ENCODE assay signal across 9 cellular contexts in the genomic region with DNA sequence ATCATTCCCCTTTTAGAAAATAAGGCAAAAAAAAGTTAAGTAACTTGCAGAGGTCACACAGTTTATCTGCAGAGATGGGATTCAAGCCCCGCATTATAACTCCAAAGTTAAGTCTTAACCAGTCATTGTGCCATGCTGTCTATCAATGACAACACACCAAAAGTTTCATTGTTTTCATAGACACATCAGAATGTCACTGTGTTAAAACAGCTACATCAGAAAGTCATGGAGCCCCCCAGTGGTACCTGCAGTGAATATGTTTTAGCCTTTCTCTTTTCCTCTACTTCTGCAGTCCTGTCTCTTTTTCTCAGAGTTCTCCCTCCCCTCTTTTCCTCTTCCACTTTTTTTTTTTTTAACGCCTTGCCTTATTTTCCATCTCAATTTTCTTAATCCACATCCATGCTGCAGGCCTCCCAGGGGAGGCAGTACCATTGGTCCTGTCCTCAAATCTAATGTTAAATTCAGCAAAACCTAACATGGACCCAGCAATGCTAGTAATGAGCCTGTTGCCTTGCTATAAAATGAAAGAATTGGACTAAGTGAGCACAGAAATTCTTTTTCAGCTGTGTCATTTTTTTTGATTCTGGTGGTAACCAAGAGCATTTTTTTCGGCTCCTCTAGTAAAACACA. TPM values are rescaled to one million over a fixed set of nuclear protein-coding genes. Genes with fewer than 3 reads are reported as not detected.
A peak's percentile ranks its signal among the peaks of the same experiment; 100 is the strongest.
DNase-seq lines count a peak whose midpoint lies in the region; ATAC-seq and TF ChIP-seq lines count a peak whose summit lies in the region.
"Had no signal": no experiment of that assay in that cellular context is flagged by ENCODE, and none has a peak within 500 bp of the region (broad histone marks: within the 10 kb centered on the region; RNA-seq: fewer than 3 reads in every experiment).

No MANE protein-coding gene starts in this region.

- H3K27me3 Mint-ChIP-seq in Calu3 (ENCODE audit: unreplicated experiment), result peaks cover 20% of the 10 kb centered on the region
- H3K27me3 Mint-ChIP-seq in activated B cell treated with CpG ODN at 0.5 μM for 24 hours, result peaks cover 42% of the 10 kb centered on the region

- H3K9me3 Mint-ChIP-seq in Calu3 (ENCODE audit: low read depth, unreplicated experiment) (no peaks in the 10 kb centered on the region), activated B cell treated with CpG ODN at 0.5 μM for 24 hours (no peaks in the 10 kb centered on the region)
- H3K9me3 Mint-ChIP-seq: IgD-negative memory B cell had no signal

- H3K36me3 ChIP-seq in kidney epithelial cell (ENCODE audit: control insufficient read depth, insufficient read depth, low read length), result no peaks in the 10 kb centered on the region

- H3K4me3 Mint-ChIP-seq in Calu3 (ENCODE audit: low read depth, unreplicated experiment), result no peak overlapping the region
- no peak overlapping the region for H3K4me3 Mint-ChIP-seq in activated B cell treated with CpG ODN at 0.5 μM for 24 hours

- H3K27ac Mint-ChIP-seq in Calu3 (ENCODE audit: unreplicated experiment) (no peak overlapping the region), activated B cell treated with CpG ODN at 0.5 μM for 24 hours (peak overlapping the region; percentile 12)
- H3K27ac Mint-ChIP-seq: IgD-negative memory B cell had no signal

- H3K4me1 Mint-ChIP-seq in Calu3 (ENCODE audit: low read depth, unreplicated experiment) (peaks cover 15% of the 10 kb centered on the region), activated B cell treated with CpG ODN at 0.5 μM for 24 hours (peaks cover 11% of the 10 kb centered on the region)

- H3K36me3 Mint-ChIP-seq in Calu3 (ENCODE audit: insufficient read depth, unreplicated experiment) (peaks cover 8% of the 10 kb centered on the region), activated B cell treated with CpG ODN at 0.5 μM for 24 hours (ENCODE audit: low read depth) (no peaks in the 10 kb centered on the region)
- H3K36me3 Mint-ChIP-seq: IgD-negative memory B cell had no signal

- CTCF ChIA-PET in Calu3 (lab: Charles Lee) (interaction anchor here (0.7 to 1.6 kb wide), 3 partner anchors 37 to 276 kb away, joined by 3 to 6 read pairs (median 4); no protein-coding TSS in a partner anchor), activated B cell treated with CpG ODN at 0.5 μM for 24 hours (lab: Charles Lee) (interaction anchor here (1.0 to 2.9 kb wide), 5 partner anchors 9 to 280 kb away, joined by 4 to 30 read pairs (median 10); no protein-coding TSS in a partner anchor)

- no peak overlapping the region for H3K4me3 ChIP-seq in kidney epithelial cell (ENCODE audit: low read depth, low read length)

- no TSS peak for BruUV-seq in Calu3 (replicated peaks; lab: Mats Ljungman, UMichigan)

- no peak for TF ChIP-seq CTCF in Calu3 (IDR thresholded peaks at IDR 0.05; ENCODE audit: unreplicated experiment)
- no peak for TF ChIP-seq CTCF in activated B cell treated with CpG ODN at 0.5 μM for 24 hours (IDR thresholded peaks at IDR 0.05)
- peak; percentile 70 for TF ChIP-seq CTCF in kidney epithelial cell (IDR thresholded peaks at IDR 0.05; ENCODE audit: insufficient read depth, low read length, poor library complexity, severe bottlenecking)

- peaks cover 13% of the 10 kb centered on the region for H3K27me3 ChIP-seq in kidney epithelial cell (ENCODE audit: control insufficient read depth, insufficient read depth, low read length)

- DNase-seq in Calu3, result peak; percentile 35
- DNase-seq in NCI-H187 treated with DMSO at 0.1 percent for 48 hours (lab: John Stamatoyannopoulos, UW), result peak; percentile 36
- DNase-seq in activated B cell treated with CpG ODN at 0.5 μM for 24 hours, result no peak
- DNase-seq in kidney epithelial cell (ENCODE audit: low read depth), result no peak
- no peak for DNase-seq in Right ventricle myocardium superior

- intact Hi-C loops in Calu3 (cut with micrococcal nuclease; ENCODE audit: unreplicated experiment) (loop anchor here (1.0 kb wide), 1 partner anchor 279 kb away; no protein-coding TSS in a partner anchor), activated B cell treated with CpG ODN at 0.5 μM for 24 hours (cut with micrococcal nuclease) (loop anchor here (1.0 to 2.0 kb wide), 3 partner anchors 37 to 279 kb away; no protein-coding TSS in a partner anchor), Right ventricle myocardium superior (cut with DNase I) (loop anchor here (10.0 kb wide), 1 partner anchor 275 kb away; no protein-coding TSS in a partner anchor)

- POLR2A ChIA-PET in activated B cell treated with CpG ODN at 0.5 μM for 24 hours (lab: Charles Lee), result interaction anchor here (0.7 kb wide), 2 partner anchors 9 to 1908 kb away, joined by 3 to 4 read pairs; no protein-coding TSS in a partner anchor

- ATAC-seq in GM21447 (IDR thresholded peaks at IDR 0.05; ENCODE audit: unreplicated experiment), result peak; percentile 51
- peak; percentile 36 for ATAC-seq in activated B cell treated with CpG ODN at 0.5 μM for 24 hours (ENCODE audit: low read depth)
- ATAC-seq in GM21529 (IDR thresholded peaks at IDR 0.05; ENCODE audit: unreplicated experiment), result no peak
- no peak for ATAC-seq in HG02571 (IDR thresholded peaks at IDR 0.05; ENCODE audit: unreplicated experiment)
- ATAC-seq in Right ventricle myocardium superior (ENCODE audit: poor library complexity), result no peak

RNA-seq across cellular contexts. Expression of a gene that starts 3.8 kb away (rescaled TPM):
- total RNA-seq in Calu3 (2022), result 11.1 and 15.0 TPM in 2 replicates
- total RNA-seq in activated B cell treated with CpG ODN at 0.5 μM for 24 hours, result 1.6 and 2.2 TPM in 2 replicates
- 32.3 and 39.0 TPM in 2 replicates for total RNA-seq in kidney epithelial cell
- total RNA-seq in Right ventricle myocardium superior, result 0.27 TPM

Comparison
In these comparisons a context has a peak if more than half of its experiments do, and no peak if none do; other contexts are left out.
1. DNase-seq: peak in Calu3 (single experiment) and NCI-H187 treated with DMSO at 0.1 percent for 48 hours (single experiment); none in activated B cell treated with CpG ODN at 0.5 μM for 24 hours (single experiment), kidney epithelial cell (single experiment) and Right ventricle myocardium superior (single experiment).
2. ATAC-seq: peak in GM21447 (single experiment) and activated B cell treated with CpG ODN at 0.5 μM for 24 hours (single experiment); none in GM21529 (single experiment), HG02571 (single experiment) and Right ventricle myocardium superior (single experiment).